15 cellular contexts compared by ENCODE assay signal in genomic region chr6:56073315-56073714, GRCh38.
DNase-seq lines count a peak whose midpoint lies in the region; ATAC-seq and TF ChIP-seq lines count a peak whose summit lies in the region.
"Had no signal": no experiment of that assay in that cellular context is flagged by ENCODE, and none has a peak within 500 bp of the region (broad histone marks: within the 10 kb centered on the region; RNA-seq: fewer than 3 reads in every experiment).

No MANE protein-coding gene starts in this region.

- H3K36me3 ChIP-seq in skeletal muscle satellite cell (ENCODE audit: insufficient read depth, low read length): no peaks in the 10 kb centered on the region
- H3K36me3 ChIP-seq in colonic mucosa: no peaks in the 10 kb centered on the region

- peak overlapping the region; percentile 62 for H3K4me2 ChIP-seq in skeletal muscle satellite cell (ENCODE audit: low read length)

- TF ChIP-seq CTCF in VCaP (conservative IDR thresholded peaks at IDR 0.05) (no peak), colonic mucosa (IDR thresholded peaks at IDR 0.05) (no peak)

- H3K4me3 ChIP-seq in skeletal muscle satellite cell (ENCODE audit: low read length) (peak overlapping the region; percentile 32), colonic mucosa (no peak overlapping the region)

- peaks cover 18% of the 10 kb centered on the region for H3K4me1 ChIP-seq in skeletal muscle satellite cell (ENCODE audit: control insufficient read depth, insufficient read depth, low read length)
- H3K4me1 ChIP-seq in colonic mucosa: no peaks in the 10 kb centered on the region

- DNase-seq in ELR (ENCODE audit: low read depth) (peak; percentile 45), fibroblast of the conjunctiva (ENCODE audit: low read depth) (peak; percentile 80), colonic mucosa (no peak), SW480 (ENCODE audit: low spot score) (no peak)
- DNase-seq in activated CD4-positive, alpha-beta T cell treated with anti-CD3 and anti-CD28 coated beads, Interleukin-2, amount 50 U/mL, for 48 hours: no peak
- DNase-seq: activated CD4-positive, CD25-positive, alpha-beta regulatory T cell; COR-L47; cortex of kidney; Karpas-422; NCI-H226; nephron progenitor cell; SHP77 had no signal

- H3K27ac ChIP-seq in VCaP (peak overlapping the region; percentile 33; the same call in 1 of the 2 replicates), colonic mucosa (no peak overlapping the region)

- intact Hi-C loops in colonic mucosa (cut with DNase I): no loop called here

- ATAC-seq in GM19023 (IDR thresholded peaks at IDR 0.05; ENCODE audit: unreplicated experiment): no peak

- H3K9me3 ChIP-seq in skeletal muscle satellite cell (replicated peaks; ENCODE audit: low read length): no peaks in the 10 kb centered on the region
- no peaks in the 10 kb centered on the region for H3K9me3 ChIP-seq in colonic mucosa

- H3K9ac ChIP-seq in skeletal muscle satellite cell (ENCODE audit: low read depth, low read length) (peak overlapping the region; percentile 19), colonic mucosa (ENCODE audit: low read depth in 2 of 2, low read length in 2 of 2) (no peak overlapping the region)

- H3K27me3 ChIP-seq in skeletal muscle satellite cell (ENCODE audit: control insufficient read depth, insufficient read depth, low read length) (no peaks in the 10 kb centered on the region), colonic mucosa (no peaks in the 10 kb centered on the region)

Comparison
In these comparisons a context has a peak if more than half of its experiments do, and no peak if none do; other contexts are left out.
1. DNase-seq: peak in ELR (single experiment) and fibroblast of the conjunctiva (single experiment); none in colonic mucosa (single experiment), activated CD4-positive, alpha-beta T cell treated with anti-CD3 and anti-CD28 coated beads, Interleukin-2, amount 50 U/mL, for 48 hours (0 of 2) and SW480 (single experiment).